ENCODE assay signal across 12 cellular contexts in genomic region chr4:118823471-118823870, GRCh38. TPM values are rescaled to one million over a fixed set of nuclear protein-coding genes. Genes with fewer than 3 reads are reported as not detected.
DNase-seq lines count a peak whose midpoint lies in the region; TF ChIP-seq lines count a peak whose summit lies in the region.
"Had no signal": no experiment of that assay in that cellular context is flagged by ENCODE, and none has a peak within 500 bp of the region (broad histone marks: within the 10 kb centered on the region; RNA-seq: fewer than 3 reads in every experiment).

No MANE protein-coding gene starts in this region.

- intact Hi-C loops in colonic mucosa (cut with DNase I), result no loop called here
- intact Hi-C loops in head of caudate nucleus (cut with DNase I), result no loop called here

- H3K9ac ChIP-seq in colonic mucosa (ENCODE audit: low read depth in 2 of 2, low read length in 2 of 2), result no peak overlapping the region

- peak; percentile 70 for DNase-seq in NCI-H1092 (lab: John Stamatoyannopoulos, UW)
- DNase-seq in NCI-H69 (lab: John Stamatoyannopoulos, UW), result peak; percentile 92
- DNase-seq in colonic mucosa, result peak; percentile 61
- peak; percentile 82 for DNase-seq in renal cortical epithelial cell (ENCODE audit: low read depth)
- no peak for DNase-seq in head of caudate nucleus
- DNase-seq in NOMO-1 treated with DMSO at 0.1 percent for 48 hours (lab: John Stamatoyannopoulos, UW; ENCODE audit: unreplicated experiment), result no peak
- DNase-seq in hypothalamus (lab: John Stamatoyannopoulos, UW), result no peak
- DNase-seq: activated CD8-positive, alpha-beta memory T cell treated with anti-CD3 and anti-CD28 coated beads for 24 hours; CD4-positive, CD25-positive, alpha-beta regulatory T cell; cortex of kidney; naive thymus-derived CD8-positive, alpha-beta T cell; NCI-H1417 had no signal

- no peaks in the 10 kb centered on the region for H3K4me1 ChIP-seq in colonic mucosa

- TF ChIP-seq CTCF in colonic mucosa (IDR thresholded peaks at IDR 0.05), result no peak

- H3K27ac ChIP-seq in colonic mucosa, result no peak overlapping the region

- no peaks in the 10 kb centered on the region for H3K36me3 ChIP-seq in colonic mucosa

- H3K4me3 ChIP-seq in colonic mucosa, result no peak overlapping the region

- no peaks in the 10 kb centered on the region for H3K27me3 ChIP-seq in colonic mucosa

- no peaks in the 10 kb centered on the region for H3K9me3 ChIP-seq in colonic mucosa

RNA-seq across cellular contexts. Expression of gene SEC24D, which starts 12.5 kb away (rescaled TPM):
- total RNA-seq in colonic mucosa (10 to 100 TPM; 71.8 to 77.0 TPM), renal cortical epithelial cell (42.5 and 62.1 TPM in 2 replicates)

Comparison
In these comparisons a context has a peak if more than half of its experiments do, and no peak if none do; other contexts are left out.
1. DNase-seq: peak in NCI-H1092 (single experiment), NCI-H69 (single experiment), colonic mucosa (single experiment) and renal cortical epithelial cell (single experiment); none in head of caudate nucleus (0 of 42), NOMO-1 treated with DMSO at 0.1 percent for 48 hours (single experiment) and hypothalamus (0 of 51).